In the genomic region with DNA sequence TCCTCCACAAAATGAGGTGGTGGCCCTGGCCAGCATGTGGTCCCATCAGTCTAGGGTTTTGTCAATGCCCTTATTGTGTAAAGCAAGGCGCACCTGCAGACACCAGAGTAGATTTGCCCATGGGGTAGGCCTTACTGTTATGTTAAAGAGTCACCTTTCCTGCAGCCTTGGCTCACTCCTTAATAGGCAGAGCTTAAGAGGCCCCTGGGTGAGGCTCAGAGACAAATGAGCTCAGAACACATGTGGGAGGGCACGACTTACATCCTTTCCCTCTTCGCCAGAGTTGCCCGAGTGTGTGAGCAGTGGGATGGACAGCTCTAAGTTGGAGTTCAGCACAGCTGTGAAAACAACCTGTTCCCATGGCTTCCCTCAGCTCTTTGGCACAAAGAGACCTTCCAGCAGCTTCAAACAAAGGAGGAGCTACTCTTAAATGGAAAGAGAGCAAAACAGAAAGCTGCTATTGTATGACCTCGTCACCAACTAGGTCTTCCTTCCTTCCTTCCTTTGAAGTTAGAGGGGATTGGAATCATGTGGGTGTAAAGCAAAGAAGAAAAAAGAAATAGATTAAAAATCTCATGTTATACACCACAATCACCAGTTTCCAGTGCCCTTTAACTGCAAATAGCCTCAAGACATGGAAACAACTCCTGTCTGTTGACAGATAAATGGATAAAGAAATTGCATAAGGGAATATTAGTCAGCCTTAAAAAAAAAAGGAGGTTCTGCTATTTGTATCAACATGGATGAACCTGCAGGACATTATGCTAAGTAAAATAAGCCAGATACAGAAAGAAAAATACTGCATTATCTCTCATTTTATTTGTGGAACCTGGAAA, we compare ENCODE assay signal across 8 cellular contexts. TPM values are rescaled to one million over a fixed set of nuclear protein-coding genes. Genes with fewer than 3 reads are reported as not detected.
DNase-seq lines count a peak whose midpoint lies in the region; ATAC-seq and TF ChIP-seq lines count a peak whose summit lies in the region.

No MANE protein-coding gene starts in this region.

- H3K4me3 ChIP-seq in GM23248 (no peak overlapping the region), endodermal cell (ENCODE audit: low read length) (no peak overlapping the region)

- H3K27me3 ChIP-seq in GM23248 (replicated peaks; ENCODE audit: insufficient read depth) (no peaks in the 10 kb centered on the region), endodermal cell (ENCODE audit: control insufficient read depth, insufficient read depth, low read length, poor library complexity, severe bottlenecking) (no peaks in the 10 kb centered on the region)

- no peak for ATAC-seq in HG03025 (IDR thresholded peaks at IDR 0.05; ENCODE audit: low FRiP score, unreplicated experiment)
- ATAC-seq in HG03159 (IDR thresholded peaks at IDR 0.05; ENCODE audit: unreplicated experiment) = no peak
- no peak for ATAC-seq in HG02642 (IDR thresholded peaks at IDR 0.05; ENCODE audit: poor library complexity, unreplicated experiment)
- no peak for ATAC-seq in GM18909 (IDR thresholded peaks at IDR 0.05; ENCODE audit: poor library complexity, unreplicated experiment)

- H3K9me3 ChIP-seq in GM23248 (ENCODE audit: low read depth) (no peaks in the 10 kb centered on the region), endodermal cell (ENCODE audit: control insufficient read depth, low read length) (no peaks in the 10 kb centered on the region)

- in situ Hi-C loops in GM23248 (cut with MboI) = no loop called here
- in situ Hi-C loops in SK-MEL-5 (cut with HindIII; ENCODE audit: low pct_unique_long_range_greater_than_20kb, low sequenced_read_pairs) = no loop called here

- H3K27ac Mint-ChIP-seq in endodermal cell = peak overlapping the region; percentile 45
- peak overlapping the region; percentile 90 for H3K27ac Mint-ChIP-seq in neural crest cell (ENCODE audit: unreplicated experiment)

- H3K9me2 ChIP-seq in GM23248 (ENCODE audit: insufficient read depth) = no peaks in the 10 kb centered on the region

- no peaks in the 10 kb centered on the region for H3K79me2 ChIP-seq in GM23248 (ENCODE audit: insufficient read depth)

- H3K36me3 Mint-ChIP-seq in endodermal cell (ENCODE audit: low read depth) = no peaks in the 10 kb centered on the region
- no peaks in the 10 kb centered on the region for H3K36me3 Mint-ChIP-seq in neural crest cell (ENCODE audit: low read depth)

- H3K4me3 Mint-ChIP-seq in endodermal cell = no peak overlapping the region
- peak overlapping the region; percentile 36 for H3K4me3 Mint-ChIP-seq in neural crest cell

- H3K27ac ChIP-seq in GM23248 = peak overlapping the region; percentile 32; the same call in 1 of the 2 replicates
- peak overlapping the region; percentile 54 for H3K27ac ChIP-seq in endodermal cell (ENCODE audit: low read depth, low read length)

- peak; percentile 65 for DNase-seq in GM23248
- DNase-seq in SK-MEL-5 (ENCODE audit: low read depth, low spot score) = peak; percentile 95
- DNase-seq in endodermal cell = peak; percentile 80
- no peak for DNase-seq in neural crest cell (ENCODE audit: low read depth, low spot score)

- no peak for TF ChIP-seq CTCF in endodermal cell (conservative IDR thresholded peaks at IDR 0.05)
- TF ChIP-seq CTCF in neural crest cell (conservative IDR thresholded peaks at IDR 0.05) = no peak

- 33 to 37% methylated on average over 5 of the region's 5 CpGs for WGBS in GM23248 (ENCODE audit: low coverage in 1 of 2, low lambda C conversion rate in 2 of 2, missing lambda C conversion rate in 2 of 2), 2 experiments
- 41 to 52% methylated on average over 3 to 5 of the region's 5 CpGs for WGBS in endodermal cell (ENCODE audit: insufficient coverage in 1 of 2, insufficient read length in 1 of 2), 2 experiments

- H2AFZ ChIP-seq in GM23248 = peak overlapping the region; percentile 18; the same call in 1 of the 2 replicates

- peak overlapping the region; percentile 57 for H3K4me2 ChIP-seq in GM23248 (ENCODE audit: unreplicated experiment)

- H3K9me3 Mint-ChIP-seq in endodermal cell (no peaks in the 10 kb centered on the region), neural crest cell (no peaks in the 10 kb centered on the region)

- no peaks in the 10 kb centered on the region for H3K36me3 ChIP-seq in GM23248 (ENCODE audit: low read depth)
- no peaks in the 10 kb centered on the region for H3K36me3 ChIP-seq in endodermal cell (ENCODE audit: control insufficient read depth, insufficient read depth, low read length)

- peaks cover 20% of the 10 kb centered on the region for H3F3A ChIP-seq in GM23248 (ENCODE audit: insufficient read depth)

- H3K4me1 Mint-ChIP-seq in endodermal cell (peaks cover 20% of the 10 kb centered on the region), neural crest cell (peaks cover 43% of the 10 kb centered on the region)

- H3K9ac ChIP-seq in GM23248 = no peak overlapping the region
- no peak overlapping the region for H3K9ac ChIP-seq in endodermal cell (ENCODE audit: extremely low read depth, low read length, poor library complexity, severe bottlenecking)

- H3K4me1 ChIP-seq in GM23248 (ENCODE audit: insufficient read depth) = peaks cover 20% of the 10 kb centered on the region
- peaks cover 8% of the 10 kb centered on the region for H3K4me1 ChIP-seq in endodermal cell (ENCODE audit: control insufficient read depth, insufficient read depth, low read length)

- H4K20me1 ChIP-seq in GM23248 (ENCODE audit: insufficient read depth) = no peaks in the 10 kb centered on the region

- H3K27me3 Mint-ChIP-seq in endodermal cell (ENCODE audit: insufficient read depth) (peaks cover 2% of the 10 kb centered on the region), neural crest cell (ENCODE audit: low read depth) (no peaks in the 10 kb centered on the region)

RNA-seq across cellular contexts. Expression of a gene that starts 11.9 kb away (rescaled TPM):
- 108 and 115 TPM in 2 replicates for total RNA-seq in GM23248 (2014; rRNA removed; shearing (Covaris generic))
- 48.1 and 48.2 TPM in 2 replicates for polyA plus RNA-seq in GM23248 (2016; fragmentation: Nextera tagmentation; extraction: Ambion mirVana)
- total RNA-seq in SK-MEL-5 (2014; rRNA removed; shearing (Covaris generic)) = 156 and 186 TPM in 2 replicates
- polyA plus RNA-seq in SK-MEL-5 (2015; cell fraction: cytosol; rRNA removed) = 80.0 and 90.7 TPM in 2 replicates
- polyA plus RNA-seq in SK-MEL-5 (2015; cell fraction: nucleus; rRNA removed) = 200 and 231 TPM in 2 replicates
- total RNA-seq in endodermal cell (10 to 100 TPM; 39.2 to 50.2 TPM), neural crest cell (76.8 and 78.4 TPM in 2 replicates)
- 54.5 TPM for polyA plus RNA-seq in endodermal cell (2013, experiment 1 of 2)
- 51.2 TPM for polyA plus RNA-seq in endodermal cell (2013, experiment 2 of 2)
